ENCODE assay signal across 7 cellular contexts in genomic region chr7:66627151-66627681, GRCh38. TPM values are rescaled to one million over a fixed set of nuclear protein-coding genes. Genes with fewer than 3 reads are reported as not detected.
DNase-seq lines count a peak whose midpoint lies in the region; ATAC-seq and TF ChIP-seq lines count a peak whose summit lies in the region.

No MANE protein-coding gene starts in this region.

- H3K4me3 Mint-ChIP-seq in dendritic cell treated with granulocyte-macrophage colony-stimulating factor and Interleukin-4, amounts not matched to agents 40 ng/mL and 50 ng/mL, for 4 days: peak overlapping the region; percentile 56

- H3K27ac ChIP-seq in psoas muscle: no peak overlapping the region
- H3K27ac ChIP-seq in ovary: peak overlapping the region in 1 of 2 donors; percentile 92

- ATAC-seq in psoas muscle (no peak), HG02870 (IDR thresholded peaks at IDR 0.05; ENCODE audit: unreplicated experiment) (no peak)

- 62 to 67% (median 63%) methylated on average over 10 of the region's 10 CpGs for WGBS in psoas muscle, 3 donors
- 30 to 38% (median 37%) methylated on average over 10 of the region's 10 CpGs for WGBS in ovary, 3 donors

- H3K27me3 ChIP-seq in GM06990 (replicated peaks; ENCODE audit: control insufficient read depth, insufficient read depth, low read length) (no peaks in the 10 kb centered on the region), psoas muscle (ENCODE audit: insufficient read depth in 3 of 3, low read length in 2 of 3) (no peaks in the 10 kb centered on the region), ovary (no peaks in the 10 kb centered on the region)

- H3K4me1 Mint-ChIP-seq in dendritic cell treated with granulocyte-macrophage colony-stimulating factor and Interleukin-4, amounts not matched to agents 40 ng/mL and 50 ng/mL, for 4 days (ENCODE audit: low read depth): peaks cover 41% of the 10 kb centered on the region

- no peak for TF ChIP-seq EP300 in ovary (IDR thresholded peaks at IDR 0.05)

- DNase-seq in GM06990 (ENCODE audit: extremely low read depth, insufficient read length) (peak; percentile 30), NOMO-1 (lab: John Stamatoyannopoulos, UW; ENCODE audit: unreplicated experiment in 2 of 2) (peak; percentile 46 to 62), psoas muscle (no peak), ovary (no peak), globus pallidus (ENCODE audit: low spot score) (no peak)

- H3K36me3 Mint-ChIP-seq in dendritic cell treated with granulocyte-macrophage colony-stimulating factor and Interleukin-4, amounts not matched to agents 40 ng/mL and 50 ng/mL, for 4 days (ENCODE audit: low read depth): peaks cover 16% of the 10 kb centered on the region

- peak overlapping the region; percentile 98 for H3K27ac Mint-ChIP-seq in dendritic cell treated with granulocyte-macrophage colony-stimulating factor and Interleukin-4, amounts not matched to agents 40 ng/mL and 50 ng/mL, for 4 days

- no peak overlapping the region for H3K4me3 ChIP-seq in GM06990 (replicated peaks; ENCODE audit: low read depth, low read length)
- peak overlapping the region; percentile 87 for H3K4me3 ChIP-seq in psoas muscle
- H3K4me3 ChIP-seq in ovary: no peak overlapping the region

- H3K36me3 ChIP-seq in GM06990 (ENCODE audit: control insufficient read depth, insufficient read depth, low read length) (no peaks in the 10 kb centered on the region), psoas muscle (ENCODE audit: insufficient read depth in 1 of 2, low read depth in 1 of 2) (no peaks in the 10 kb centered on the region), ovary (no peaks in the 10 kb centered on the region)

- H3K27me3 Mint-ChIP-seq in dendritic cell treated with granulocyte-macrophage colony-stimulating factor and Interleukin-4, amounts not matched to agents 40 ng/mL and 50 ng/mL, for 4 days: peaks cover 31% of the 10 kb centered on the region

- H3K4me1 ChIP-seq in psoas muscle: peaks cover 5% of the 10 kb centered on the region
- peaks cover 8% of the 10 kb centered on the region for H3K4me1 ChIP-seq in ovary (ENCODE audit: insufficient read depth)

- no peak for TF ChIP-seq POLR2A in ovary (IDR thresholded peaks at IDR 0.05)

- TF ChIP-seq CTCF in GM06990 (IDR thresholded peaks at IDR 0.05; ENCODE audit: insufficient read depth, low read length, poor library complexity, severe bottlenecking) (no peak), psoas muscle (IDR thresholded peaks at IDR 0.05) (no peak), ovary (IDR thresholded peaks at IDR 0.05) (no peak)

- no peaks in the 10 kb centered on the region for H3K9me3 Mint-ChIP-seq in dendritic cell treated with granulocyte-macrophage colony-stimulating factor and Interleukin-4, amounts not matched to agents 40 ng/mL and 50 ng/mL, for 4 days

- no peaks in the 10 kb centered on the region for H3K9me3 ChIP-seq in psoas muscle
- no peaks in the 10 kb centered on the region for H3K9me3 ChIP-seq in ovary

- intact Hi-C loops in dendritic cell treated with granulocyte-macrophage colony-stimulating factor and Interleukin-4, amounts not matched to agents 40 ng/mL and 50 ng/mL, for 4 days (cut with micrococcal nuclease): no loop called here
- intact Hi-C loops in psoas muscle (cut with DNase I): loop anchor here in 1 of 2 donors (5.0 kb wide), 1 partner anchor 70 kb away; no protein-coding TSS in a partner anchor
- intact Hi-C loops in ovary (cut with DNase I): no loop called here

RNA-seq across cellular contexts. Expression of gene KCTD7, which starts 1.5 kb away (rescaled TPM):
- 1 to 10 TPM; 2.6 to 7.8 (median 4.0) TPM for total RNA-seq in psoas muscle
- 1 to 10 TPM; 2.2 to 9.8 (median 8.4) TPM for polyA plus RNA-seq in psoas muscle
- 10 to 100 TPM; 15.6 to 28.5 (median 22.0) TPM for total RNA-seq in ovary
- 10 to 100 TPM; 13.4 to 25.8 TPM for polyA plus RNA-seq in ovary

Comparison
In these comparisons a context has a peak if more than half of its experiments do, and no peak if none do; other contexts are left out.
1. DNase-seq: peak in GM06990 (single experiment) and NOMO-1 (2 of 2); none in psoas muscle (0 of 2), ovary (0 of 5) and globus pallidus (single experiment).